Comparison of ENCODE assay signal across 8 cellular contexts in the genomic region with DNA sequence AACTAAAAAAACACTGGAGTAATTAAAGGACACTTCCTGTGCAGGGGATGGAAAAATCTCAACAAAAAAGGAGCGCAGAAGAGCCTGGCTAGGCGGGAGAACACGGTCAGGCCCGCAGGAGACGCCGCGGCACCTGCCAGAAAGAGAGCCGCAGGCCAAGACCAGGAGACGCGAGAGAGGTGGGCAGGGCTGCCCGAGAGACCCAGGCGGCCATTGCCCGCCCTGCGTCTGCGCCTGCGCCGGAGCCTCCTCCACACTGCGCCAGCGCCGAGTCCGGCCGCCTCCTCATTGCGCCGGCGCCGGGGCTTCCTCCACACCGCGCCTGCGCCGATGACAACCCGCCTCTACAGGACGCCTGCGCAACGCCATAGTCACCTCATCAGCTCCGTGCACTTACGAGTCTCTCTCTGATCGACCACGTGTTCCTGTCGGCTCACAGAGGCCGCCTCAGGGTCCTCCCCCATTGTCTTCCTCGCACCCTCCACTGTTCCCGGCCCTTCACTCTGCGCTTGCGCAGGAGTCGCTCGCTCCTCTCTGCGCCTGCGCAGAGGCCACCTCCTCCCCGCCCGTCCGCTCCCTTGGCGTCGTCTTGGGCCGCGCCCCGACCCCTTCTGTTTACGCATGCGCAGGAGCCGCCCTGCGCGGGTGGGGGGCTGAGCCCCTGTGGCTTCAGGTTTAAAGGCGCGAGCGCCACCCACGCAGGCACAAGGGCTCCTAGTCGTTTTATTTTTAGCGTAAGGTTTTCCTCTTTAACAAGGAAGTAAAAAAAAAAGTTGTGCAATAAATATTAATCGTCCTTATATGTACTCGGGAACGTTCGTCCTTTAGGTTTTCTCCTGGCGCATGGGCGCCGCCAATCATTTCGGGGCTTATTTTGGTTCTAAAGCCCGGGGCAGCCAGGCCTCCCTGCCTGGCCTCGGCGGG. TPM values are rescaled to one million over a fixed set of nuclear protein-coding genes. Genes with fewer than 3 reads are reported as not detected.
DNase-seq lines count a peak whose midpoint lies in the region; ATAC-seq and TF ChIP-seq lines count a peak whose summit lies in the region.

No MANE protein-coding gene starts in this region.

- peaks cover 14% of the 10 kb centered on the region for H3K4me1 Mint-ChIP-seq in activated T-cell treated with anti-CD3 and anti-CD28 coated beads, Interleukin-2, amount 50 U/mL, for 4 hours (ENCODE audit: low read depth)

- DNase-seq in DMS153 treated with DMSO at 0.1 percent for 48 hours (lab: John Stamatoyannopoulos, UW; ENCODE audit: unreplicated experiment) (peak; percentile 100), PC-9 (peak; percentile 97 to 99)
- peak; percentile 97 for DNase-seq in activated T-cell treated with anti-CD3 and anti-CD28 coated beads, Interleukin-2, amount 50 U/mL, for 4 hours
- peak; percentile 96 for DNase-seq in stimulated activated CD8-positive, alpha-beta memory T cell treated with anti-CD3 and anti-CD28 coated beads, Interleukin-4, amount 100 ng/mL, for 48 hours

- H3K9me3 ChIP-seq in PC-9 (ENCODE audit: insufficient read depth, low read depth) = no peaks in the 10 kb centered on the region
- H3K9me3 ChIP-seq in esophagus (ENCODE audit: control insufficient read depth in 2 of 2, insufficient read depth in 1 of 2, low read depth in 1 of 2, low read length in 1 of 2) = peaks cover 0 to 1% of the 10 kb centered on the region in 2 donors
- no peaks in the 10 kb centered on the region for H3K9me3 ChIP-seq in mucosa of stomach (ENCODE audit: control insufficient read depth, low read length)

- 0 out of 2 replicates have a peak, but pooled peaks cover 10% of the 10 kb centered on the region for H3K79me2 ChIP-seq in PC-9 (ENCODE audit: low read depth)

- intact Hi-C loops in PC-9 (cut with micrococcal nuclease; ENCODE audit: unreplicated experiment) = loop anchor here (1.0 kb wide), 1 partner anchor 43 kb away; the partner anchor contains the start of gene FAM20C

- no peaks in the 10 kb centered on the region for H4K20me1 ChIP-seq in PC-9 (ENCODE audit: insufficient read depth)

- H3K4me3 ChIP-seq in PC-9 = peak overlapping the region; percentile 57
- peak overlapping the region; percentile 59 to 62 for H3K4me3 ChIP-seq in esophagus (ENCODE audit: low read depth in 1 of 2, low read length in 2 of 2)
- peak overlapping the region; percentile 74 for H3K4me3 ChIP-seq in mucosa of stomach (ENCODE audit: low read length)

- no peak for TF ChIP-seq RAD21 in Ishikawa (IDR thresholded peaks at IDR 0.05; ENCODE audit: low read depth)

- POLR2A ChIA-PET in PC-9 (lab: Charles Lee; ENCODE audit: unreplicated experiment) = interaction anchor here (0.6 to 1.0 kb wide), 2 partner anchors 36 to 43 kb away, joined by 4 to 8 read pairs; partner anchors contain the start of gene FAM20C

- H3K9me2 ChIP-seq in PC-9 (ENCODE audit: insufficient read depth) = no peaks in the 10 kb centered on the region

- peak overlapping the region; percentile 84 for H3K4me3 Mint-ChIP-seq in activated T-cell treated with anti-CD3 and anti-CD28 coated beads, Interleukin-2, amount 50 U/mL, for 4 hours

- H3F3A ChIP-seq in PC-9 (ENCODE audit: insufficient read depth, low read depth) = peaks cover 18% of the 10 kb centered on the region; the same call in 1 of the 2 replicates

- peak overlapping the region; percentile 81 for H3K4me2 ChIP-seq in PC-9

- H3K36me3 Mint-ChIP-seq in activated T-cell treated with anti-CD3 and anti-CD28 coated beads, Interleukin-2, amount 50 U/mL, for 4 hours (ENCODE audit: insufficient read depth) = peaks cover 7% of the 10 kb centered on the region

- peak overlapping the region; percentile 92 for H3K27ac ChIP-seq in PC-9
- H3K27ac ChIP-seq in esophagus (ENCODE audit: low read depth in 2 of 2, low read length in 1 of 2) = peak overlapping the region; percentile 95 to 96

- BruUV-seq in PC-9 (replicated peaks; lab: Mats Ljungman, UMichigan) = no TSS peak

- no peaks in the 10 kb centered on the region for H3K27me3 Mint-ChIP-seq in activated T-cell treated with anti-CD3 and anti-CD28 coated beads, Interleukin-2, amount 50 U/mL, for 4 hours (ENCODE audit: low read depth)

- peak overlapping the region; percentile 89 for H3K9ac ChIP-seq in mucosa of stomach (ENCODE audit: low read length)

- H3K4me1 ChIP-seq in PC-9 (replicated peaks; ENCODE audit: insufficient read depth) = peaks cover 23% of the 10 kb centered on the region
- peaks cover 0 to 8% of the 10 kb centered on the region in 2 donors for H3K4me1 ChIP-seq in esophagus (ENCODE audit: control insufficient read depth in 2 of 2, insufficient read depth in 2 of 2, low read length in 1 of 2)
- peaks cover 12% of the 10 kb centered on the region for H3K4me1 ChIP-seq in mucosa of stomach (ENCODE audit: control insufficient read depth, insufficient read depth, low read length)

- peaks cover 17% of the 10 kb centered on the region; the same call in 1 of the 2 replicates for H3K36me3 ChIP-seq in PC-9 (ENCODE audit: low read depth)
- peaks cover 0 to 3% of the 10 kb centered on the region in 2 donors for H3K36me3 ChIP-seq in esophagus (ENCODE audit: control insufficient read depth in 2 of 2, insufficient read depth in 2 of 2, low read length in 1 of 2)
- H3K36me3 ChIP-seq in mucosa of stomach (ENCODE audit: control insufficient read depth, insufficient read depth, low read length) = no peaks in the 10 kb centered on the region

- no peak for TF ChIP-seq EP300 in Ishikawa (IDR thresholded peaks at IDR 0.05; ENCODE audit: borderline replicate concordance)

- ATAC-seq in GM21619 (IDR thresholded peaks at IDR 0.05; ENCODE audit: unreplicated experiment) = peak; percentile 97
- ATAC-seq in activated T-cell treated with anti-CD3 and anti-CD28 coated beads, Interleukin-2, amount 50 U/mL, for 4 hours = peak; percentile 98 to 99

- WGBS in esophagus, 2 donors = 0% methylated on average over 77 to 78 of the region's 78 CpGs

- CTCF ChIA-PET in PC-9 (lab: Charles Lee) = no interaction called here

- H3K27me3 ChIP-seq in PC-9 (ENCODE audit: insufficient read depth, low read depth) = no peaks in the 10 kb centered on the region
- no peaks in the 10 kb centered on the region for H3K27me3 ChIP-seq in esophagus (ENCODE audit: control insufficient read depth in 1 of 2, insufficient read depth in 2 of 2, low read length in 2 of 2)
- no peaks in the 10 kb centered on the region for H3K27me3 ChIP-seq in mucosa of stomach (ENCODE audit: control insufficient read depth, insufficient read depth, low read length)

- no peaks in the 10 kb centered on the region for H3K9me3 Mint-ChIP-seq in activated T-cell treated with anti-CD3 and anti-CD28 coated beads, Interleukin-2, amount 50 U/mL, for 4 hours

- no peak for TF ChIP-seq CTCF in PC-9 (conservative IDR thresholded peaks at IDR 0.05)

- peak overlapping the region; percentile 99 for H2AFZ ChIP-seq in PC-9

TF ChIP-seq in Ishikawa, 13 proteins besides CTCF, POLR2A, EP300 and RAD21:
- TF ChIP-seq MAX (IDR thresholded peaks at IDR 0.05) = peak; percentile 99
- TF ChIP-seq CEBPB (IDR thresholded peaks at IDR 0.05) = peak; percentile 15; the same call in 1 of the 2 replicates
- TF ChIP-seq, protein P1, sequence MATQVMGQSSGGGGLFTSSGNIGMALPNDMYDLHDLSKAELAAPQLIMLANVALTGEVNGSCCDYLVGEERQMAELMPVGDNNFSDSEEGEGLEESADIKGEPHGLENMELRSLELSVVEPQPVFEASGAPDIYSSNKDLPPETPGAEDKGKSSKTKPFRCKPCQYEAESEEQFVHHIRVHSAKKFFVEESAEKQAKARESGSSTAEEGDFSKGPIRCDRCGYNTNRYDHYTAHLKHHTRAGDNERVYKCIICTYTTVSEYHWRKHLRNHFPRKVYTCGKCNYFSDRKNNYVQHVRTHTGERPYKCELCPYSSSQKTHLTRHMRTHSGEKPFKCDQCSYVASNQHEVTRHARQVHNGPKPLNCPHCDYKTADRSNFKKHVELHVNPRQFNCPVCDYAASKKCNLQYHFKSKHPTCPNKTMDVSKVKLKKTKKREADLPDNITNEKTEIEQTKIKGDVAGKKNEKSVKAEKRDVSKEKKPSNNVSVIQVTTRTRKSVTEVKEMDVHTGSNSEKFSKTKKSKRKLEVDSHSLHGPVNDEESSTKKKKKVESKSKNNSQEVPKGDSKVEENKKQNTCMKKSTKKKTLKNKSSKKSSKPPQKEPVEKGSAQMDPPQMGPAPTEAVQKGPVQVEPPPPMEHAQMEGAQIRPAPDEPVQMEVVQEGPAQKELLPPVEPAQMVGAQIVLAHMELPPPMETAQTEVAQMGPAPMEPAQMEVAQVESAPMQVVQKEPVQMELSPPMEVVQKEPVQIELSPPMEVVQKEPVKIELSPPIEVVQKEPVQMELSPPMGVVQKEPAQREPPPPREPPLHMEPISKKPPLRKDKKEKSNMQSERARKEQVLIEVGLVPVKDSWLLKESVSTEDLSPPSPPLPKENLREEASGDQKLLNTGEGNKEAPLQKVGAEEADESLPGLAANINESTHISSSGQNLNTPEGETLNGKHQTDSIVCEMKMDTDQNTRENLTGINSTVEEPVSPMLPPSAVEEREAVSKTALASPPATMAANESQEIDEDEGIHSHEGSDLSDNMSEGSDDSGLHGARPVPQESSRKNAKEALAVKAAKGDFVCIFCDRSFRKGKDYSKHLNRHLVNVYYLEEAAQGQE (IDR thresholded peaks at IDR 0.05; ENCODE audit: low read depth) = no peak
- no peak for TF ChIP-seq TEAD4 (IDR thresholded peaks at IDR 0.05)
- peak; percentile 84 for TF ChIP-seq TAF1 (IDR thresholded peaks at IDR 0.05; ENCODE audit: low read depth)
- TF ChIP-seq TCF12 (IDR thresholded peaks at IDR 0.05; ENCODE audit: low read depth) = no peak
- TF ChIP-seq USF1 (IDR thresholded peaks at IDR 0.05) = peak; percentile 88
- TF ChIP-seq ZBTB7A (IDR thresholded peaks at IDR 0.05; ENCODE audit: low read depth) = peak; percentile 79; the same call in 1 of the 2 replicates
- TF ChIP-seq EGR1 (IDR thresholded peaks at IDR 0.05) = peak; percentile 73
- no peak for TF ChIP-seq NFIC (IDR thresholded peaks at IDR 0.05)
- peak; percentile 95 for TF ChIP-seq YY1 (IDR thresholded peaks at IDR 0.05; ENCODE audit: low read depth)
TF ChIP-seq in Ishikawa: peak in this region for 7.

RNA-seq across cellular contexts. Expression of gene FAM20C, which starts 43.2 kb away (rescaled TPM):
- 31.0 and 34.0 TPM in 2 replicates for total RNA-seq in PC-9 (2021)
- total RNA-seq in activated T-cell treated with anti-CD3 and anti-CD28 coated beads, Interleukin-2, amount 50 U/mL, for 4 hours = 1 to 10 TPM in 2 of 3 donors, under 1 TPM in 1; 0.47 to 2.0 (median 1.7) TPM
- polyA plus RNA-seq in esophagus = 10 to 100 TPM in 1 of 2 donors, 1 to 10 TPM in 1; 6.9 to 11.5 TPM

Comparison
In these comparisons a context has a peak if more than half of its experiments do, and no peak if none do; other contexts are left out.
1. Peak in every context shown above with its lines: DNase-seq, ATAC-seq, H3K4me3 ChIP-seq and H3K27ac ChIP-seq.
2. RNA of gene FAM20C, which starts 43.2 kb away (total RNA-seq): 31.0 to 34.0 TPM in PC-9; 0.47 to 2.0 TPM in activated T-cell treated with anti-CD3 and anti-CD28 coated beads, Interleukin-2, amount 50 U/mL, for 4 hours; every median in the first group is over 10 times any median in the second.